Comparison of ENCODE assay signal across 10 cellular contexts in genomic region chr6:72623808-72624207, GRCh38. TPM values are rescaled to one million over a fixed set of nuclear protein-coding genes. Genes with fewer than 3 reads are reported as not detected.
DNase-seq lines count a peak whose midpoint lies in the region; ATAC-seq and TF ChIP-seq lines count a peak whose summit lies in the region.
"Had no signal": no experiment of that assay in that cellular context is flagged by ENCODE, and none has a peak within 500 bp of the region (broad histone marks: within the 10 kb centered on the region; RNA-seq: fewer than 3 reads in every experiment).

No MANE protein-coding gene starts in this region.

- H3K36me3 ChIP-seq in Karpas-422 (ENCODE audit: insufficient read depth, low read length) = peaks cover 34% of the 10 kb centered on the region
- H3K36me3 ChIP-seq in neural cell (ENCODE audit: insufficient read depth, low read length) = no peaks in the 10 kb centered on the region
- no peaks in the 10 kb centered on the region for H3K36me3 ChIP-seq in heart left ventricle
- no peaks in the 10 kb centered on the region for H3K36me3 ChIP-seq in effector memory CD4-positive, alpha-beta T cell (ENCODE audit: control insufficient read depth, insufficient read depth, low read length)
- H3K36me3 ChIP-seq: tibial artery had no signal

- DNase-seq in NCI-H748 (lab: John Stamatoyannopoulos, UW; ENCODE audit: unreplicated experiment) (peak; percentile 40), NCI-H748 treated with DMSO at 0.1 percent for 48 hours (lab: John Stamatoyannopoulos, UW) (no peak), Karpas-422 (peak; percentile 73), heart left ventricle (no peak)
- DNase-seq in effector memory CD4-positive, alpha-beta T cell = no peak
- DNase-seq: T-helper 9 cell, tibial artery had no signal

- H3K9me3 ChIP-seq in Karpas-422 (ENCODE audit: low read length) = no peaks in the 10 kb centered on the region
- no peaks in the 10 kb centered on the region for H3K9me3 ChIP-seq in neural cell (ENCODE audit: low read length)
- H3K9me3 ChIP-seq in heart left ventricle = no peaks in the 10 kb centered on the region
- no peaks in the 10 kb centered on the region for H3K9me3 ChIP-seq in effector memory CD4-positive, alpha-beta T cell (ENCODE audit: control insufficient read depth, low read length)
- H3K9me3 ChIP-seq: tibial artery had no signal

- no peak for TF ChIP-seq RAD21 in neural cell (conservative IDR thresholded peaks at IDR 0.05)

- intact Hi-C loops in heart left ventricle (cut with DNase I) = loop anchor here in 4 of 10 donors (5.0 to 10.0 kb wide), 2 partner anchors 508 to 511 kb away; no protein-coding TSS in a partner anchor

- H3K27ac Mint-ChIP-seq in activated naive CD8-positive, alpha-beta T cell = peak overlapping the region; percentile 99

- H3K27me3 Mint-ChIP-seq in activated naive CD8-positive, alpha-beta T cell = no peaks in the 10 kb centered on the region

- TF ChIP-seq POLR2A in heart left ventricle (IDR thresholded peaks at IDR 0.05) = no peak

- H3F3A ChIP-seq in neural cell (ENCODE audit: insufficient read depth, low read length, poor library complexity, severe bottlenecking) = no peaks in the 10 kb centered on the region

- ATAC-seq in heart left ventricle (no peak), HG02970 (IDR thresholded peaks at IDR 0.05; ENCODE audit: low FRiP score, unreplicated experiment) (no peak)

- WGBS in heart left ventricle, 4 donors = 42 to 53% (median 45%) methylated on average over 5 of the region's 5 CpGs

- peaks cover 64% of the 10 kb centered on the region for H3K4me1 Mint-ChIP-seq in activated naive CD8-positive, alpha-beta T cell (ENCODE audit: low read depth)

- peak overlapping the region; percentile 99 for H3K9ac ChIP-seq in Karpas-422 (ENCODE audit: low read length)
- no peak overlapping the region for H3K9ac ChIP-seq in neural cell (ENCODE audit: low read length)

- H3K27ac ChIP-seq in Karpas-422 (ENCODE audit: low read length) (peak overlapping the region; percentile 96), neural cell (ENCODE audit: low read length) (no peak overlapping the region), heart left ventricle (no peak overlapping the region)
- H3K27ac ChIP-seq in effector memory CD4-positive, alpha-beta T cell (ENCODE audit: insufficient read depth, low read length, poor library complexity, severe bottlenecking) = no peak overlapping the region

- peak overlapping the region; percentile 95 for H3K4me2 ChIP-seq in Karpas-422 (ENCODE audit: low read depth, low read length, poor library complexity, severe bottlenecking)
- H3K4me2 ChIP-seq in neural cell (ENCODE audit: low read length) = no peak overlapping the region

- H3K9me3 Mint-ChIP-seq in activated naive CD8-positive, alpha-beta T cell (ENCODE audit: low read depth) = no peaks in the 10 kb centered on the region

- H3K4me3 Mint-ChIP-seq in activated naive CD8-positive, alpha-beta T cell = peak overlapping the region; percentile 97

- no peaks in the 10 kb centered on the region for H4K20me1 ChIP-seq in Karpas-422 (ENCODE audit: insufficient read depth, low read depth, low read length)
- no peaks in the 10 kb centered on the region for H4K20me1 ChIP-seq in neural cell (ENCODE audit: insufficient read depth)

- peaks cover 8% of the 10 kb centered on the region for H3K36me3 Mint-ChIP-seq in activated naive CD8-positive, alpha-beta T cell

- peaks cover 70% of the 10 kb centered on the region for H3K79me2 ChIP-seq in Karpas-422 (ENCODE audit: low read length)
- no peaks in the 10 kb centered on the region for H3K79me2 ChIP-seq in neural cell (replicated peaks; ENCODE audit: insufficient read depth, low read length)

- no peak overlapping the region for H2AFZ ChIP-seq in Karpas-422 (ENCODE audit: low read length)
- no peak overlapping the region for H2AFZ ChIP-seq in neural cell (ENCODE audit: low read depth, low read length)

- H3K9me2 ChIP-seq in Karpas-422 (replicated peaks; ENCODE audit: insufficient read depth, low read length) (no peaks in the 10 kb centered on the region), neural cell (ENCODE audit: insufficient read depth, low read length) (no peaks in the 10 kb centered on the region)

- no peak for TF ChIP-seq EP300 in neural cell (conservative IDR thresholded peaks at IDR 0.05; ENCODE audit: poor library complexity, severe bottlenecking)

- H3K27me3 ChIP-seq in Karpas-422 (ENCODE audit: low read length) = no peaks in the 10 kb centered on the region
- H3K27me3 ChIP-seq in neural cell (ENCODE audit: insufficient read depth, low read depth, low read length) = peaks cover 56% of the 10 kb centered on the region
- H3K27me3 ChIP-seq in heart left ventricle = peaks cover 17 to 57% (median 34%) of the 10 kb centered on the region in 9 donors
- no peaks in the 10 kb centered on the region for H3K27me3 ChIP-seq in effector memory CD4-positive, alpha-beta T cell (replicated peaks; ENCODE audit: control insufficient read depth, insufficient read depth, low read length, poor library complexity, severe bottlenecking)
- H3K27me3 ChIP-seq: tibial artery had no signal

- TF ChIP-seq CTCF in neural cell (IDR thresholded peaks at IDR 0.05; ENCODE audit: poor library complexity, severe bottlenecking) = no peak
- TF ChIP-seq CTCF in heart left ventricle (IDR thresholded peaks at IDR 0.05) = no peak

- peaks cover 55% of the 10 kb centered on the region for H3K4me1 ChIP-seq in Karpas-422 (ENCODE audit: low read length)
- H3K4me1 ChIP-seq in heart left ventricle = peaks cover 0 to 39% (median 19%) of the 10 kb centered on the region in 12 donors
- H3K4me1 ChIP-seq in effector memory CD4-positive, alpha-beta T cell (ENCODE audit: control insufficient read depth, insufficient read depth, low read length, poor library complexity, severe bottlenecking) = peaks cover 13% of the 10 kb centered on the region

- peak overlapping the region; percentile 97 for H3K4me3 ChIP-seq in Karpas-422 (ENCODE audit: low read length)
- peak overlapping the region; percentile 74 for H3K4me3 ChIP-seq in neural cell (ENCODE audit: low read length)
- H3K4me3 ChIP-seq in heart left ventricle = no peak overlapping the region
- H3K4me3 ChIP-seq in effector memory CD4-positive, alpha-beta T cell (ENCODE audit: insufficient read depth, low read depth, low read length, poor library complexity, severe bottlenecking) = no peak overlapping the region

TF ChIP-seq in neural cell, 6 proteins besides CTCF, POLR2A, EP300 and RAD21:
- TF ChIP-seq EZH2 (IDR thresholded peaks at IDR 0.05; ENCODE audit: borderline replicate concordance, insufficient read depth, low read length, poor library complexity, severe bottlenecking) = no peak
- no peak for TF ChIP-seq REST (IDR thresholded peaks at IDR 0.05; ENCODE audit: borderline replicate concordance)
- TF ChIP-seq TAF1 (IDR thresholded peaks at IDR 0.05; ENCODE audit: low read depth) = no peak
- TF ChIP-seq SMC3 (conservative IDR thresholded peaks at IDR 0.05; ENCODE audit: poor library complexity) = no peak
- no peak for TF ChIP-seq POLR2AphosphoS5 (IDR thresholded peaks at IDR 0.05)
- TF ChIP-seq MXI1 (conservative IDR thresholded peaks at IDR 0.05; ENCODE audit: poor library complexity, severe bottlenecking) = no peak

RNA-seq across cellular contexts. Expression of gene KCNQ5, which starts 1.9 kb away (rescaled TPM):
- total RNA-seq in Karpas-422 (2014; rRNA removed; shearing (Covaris generic); ENCODE audit: low replicate concordance) = 29.1 and 50.5 TPM in 2 replicates
- polyA plus RNA-seq in neural cell (0.10 and 0.30 TPM in 2 replicates), heart left ventricle (under 1 TPM in 1 of 2 donors, not detected in 1; 0.06 TPM)
- polyA minus RNA-seq in neural cell = 0.73 and 0.81 TPM in 2 replicates
- total RNA-seq in heart left ventricle = under 1 TPM in 1 of 9 donors, not detected in 8; 0.18 TPM

Comparison
In these comparisons a context has a peak if more than half of its experiments do, and no peak if none do; other contexts are left out.
1. DNase-seq: peak in NCI-H748 (single experiment) and Karpas-422 (single experiment); none in NCI-H748 treated with DMSO at 0.1 percent for 48 hours (single experiment), heart left ventricle (0 of 5) and effector memory CD4-positive, alpha-beta T cell (0 of 3).
2. H3K4me3 ChIP-seq: peak in Karpas-422 (single experiment) and neural cell (single experiment); none in heart left ventricle (0 of 12) and effector memory CD4-positive, alpha-beta T cell (single experiment).
3. RNA of gene KCNQ5, which starts 1.9 kb away (total RNA-seq): 29.1 to 50.5 TPM in Karpas-422; 0.18 TPM in heart left ventricle; every median in the first group is over 10 times any median in the second.